In the genomic region with DNA sequence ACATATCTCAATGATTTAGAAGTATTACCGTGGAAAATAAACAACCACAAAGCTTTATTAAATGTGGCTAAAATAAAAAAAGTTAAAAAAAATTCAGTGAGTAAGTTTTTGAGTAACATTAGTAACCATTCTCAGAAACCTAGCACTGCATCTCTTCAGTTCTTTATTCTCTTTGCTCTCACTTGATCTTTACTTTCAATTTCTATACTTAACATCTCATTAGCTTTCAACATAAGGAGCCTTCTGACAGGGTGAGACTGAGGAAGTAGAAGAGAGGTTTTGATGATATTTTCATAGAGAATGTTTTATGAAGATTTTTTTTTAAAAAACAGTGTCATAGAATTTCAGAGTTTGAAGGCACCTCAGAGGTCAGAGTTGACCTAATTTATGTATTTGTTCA, we compare ENCODE assay signal across 20 cellular contexts.
DNase-seq lines count a peak whose midpoint lies in the region; ATAC-seq and TF ChIP-seq lines count a peak whose summit lies in the region.
"Had no signal": no experiment of that assay in that cellular context is flagged by ENCODE, and none has a peak within 500 bp of the region (broad histone marks: within the 10 kb centered on the region; RNA-seq: fewer than 3 reads in every experiment).

No MANE protein-coding gene starts in this region.

- H2AK5ac ChIP-seq in trophoblast cell (ENCODE audit: low read length) = no peak overlapping the region

- no peak overlapping the region for H3K23ac ChIP-seq in trophoblast cell (ENCODE audit: low read length)

- DNase-seq in GM12865 (ENCODE audit: low read depth) (peak; percentile 4), GM20000 (ENCODE audit: low spot score) (peak; percentile 25), fibroblast of peridontal ligament (ENCODE audit: extremely low read depth) (peak; percentile 17), SK-N-DZ (ENCODE audit: low spot score) (no peak), trophoblast cell (no peak), mucosa of descending colon (no peak)
- DNase-seq: activated CD4-positive, alpha-beta T cell treated with anti-CD3 and anti-CD28 coated beads, Interleukin-2, amount 10 ng/mL, durations not matched to agents 24 days and 14 days; brain microvascular endothelial cell; CD4-positive, alpha-beta memory T cell; cortex of kidney; heart left ventricle; left lung; midbrain; NCI-H1417 treated with DMSO at 0.1 percent for 48 hours; NCI-H526 treated with DMSO at 0.1 percent for 48 hours; PC-9; sigmoid colon had no signal

- intact Hi-C loops in mucosa of descending colon (cut with DNase I, micrococcal nuclease) = no loop called here

- no CpG with 5 or more reads among the region's 1 CpG for WGBS in trophoblast cell (ENCODE audit: extremely low coverage, insufficient coverage, insufficient read length)

- no peak for ATAC-seq in mucosa of descending colon
- ATAC-seq: GM23338; heart left ventricle; left lung; stimulated activated effector memory CD8-positive, alpha-beta T cell treated with anti-CD3 and anti-CD28 coated beads, Interleukin-12 subunit alpha, Interleukin-12 subunit beta, amount 100 ng/mL, for 72 hours had no signal

- no peak overlapping the region for H3K18ac ChIP-seq in trophoblast cell (ENCODE audit: low read length)

- H3K14ac ChIP-seq in trophoblast cell (ENCODE audit: low read length) = no peak overlapping the region

- no peak overlapping the region for H2BK12ac ChIP-seq in trophoblast cell (ENCODE audit: low read length)

- H3K9ac ChIP-seq in KMS-11 (no peak overlapping the region), trophoblast cell (ENCODE audit: low read length) (no peak overlapping the region)

- no peak overlapping the region for H4K12ac ChIP-seq in trophoblast cell (ENCODE audit: low read depth, low read length)

- H4K91ac ChIP-seq in trophoblast cell (ENCODE audit: low read depth, low read length) = no peak overlapping the region

- H3K9me3 ChIP-seq in trophoblast cell (ENCODE audit: insufficient read depth, low read depth, low read length) (no peaks in the 10 kb centered on the region), mucosa of descending colon (no peaks in the 10 kb centered on the region)
- H3K9me3 ChIP-seq: heart left ventricle, left lung, sigmoid colon had no signal

- peaks cover 15% of the 10 kb centered on the region for H3K4me1 ChIP-seq in KMS-11 (ENCODE audit: low read depth, poor library complexity, severe bottlenecking)
- H3K4me1 ChIP-seq in trophoblast cell (ENCODE audit: control insufficient read depth in 1 of 2, insufficient read depth in 2 of 2, low read length in 2 of 2) = peaks cover 3% of the 10 kb centered on the region in 2 experiments
- no peaks in the 10 kb centered on the region for H3K4me1 ChIP-seq in mucosa of descending colon (ENCODE audit: low read depth)
- H3K4me1 ChIP-seq: heart left ventricle, left lung, sigmoid colon had no signal

- H3K79me2 ChIP-seq in KMS-11 (ENCODE audit: insufficient read depth, low read depth) (no peaks in the 10 kb centered on the region), trophoblast cell (ENCODE audit: control insufficient read depth, insufficient read depth, low read length, poor library complexity) (no peaks in the 10 kb centered on the region)

- no peak overlapping the region for H4K8ac ChIP-seq in trophoblast cell (ENCODE audit: low read depth, low read length)

- TF ChIP-seq CTCF in GM12865 (IDR thresholded peaks at IDR 0.05; ENCODE audit: insufficient read depth, low read depth, low read length, missing control alignments) (no peak), GM20000 (IDR thresholded peaks at IDR 0.05; ENCODE audit: extremely low read depth, missing control alignments) (no peak), KMS-11 (conservative IDR thresholded peaks at IDR 0.05; ENCODE audit: low read depth, low read length) (no peak), mucosa of descending colon (IDR thresholded peaks at IDR 0.05) (no peak)

- peak overlapping the region; percentile 22; the same call in 1 of the 2 replicates for H3K4me2 ChIP-seq in KMS-11
- H3K4me2 ChIP-seq in trophoblast cell (ENCODE audit: low read length) = no peak overlapping the region
- H3K4me2 ChIP-seq: GM23338, PC-9 had no signal

- no peak overlapping the region for H3K4ac ChIP-seq in trophoblast cell (ENCODE audit: low read depth, low read length)

- H4K20me1 ChIP-seq in KMS-11 (ENCODE audit: insufficient read depth) = no peaks in the 10 kb centered on the region

- no peak overlapping the region for H2AFZ ChIP-seq in KMS-11 (ENCODE audit: low read depth)
- no peak overlapping the region for H2AFZ ChIP-seq in trophoblast cell (ENCODE audit: insufficient read depth, low read length, poor library complexity)
- H2AFZ ChIP-seq: GM23338, PC-9 had no signal

- H3K27ac ChIP-seq in KMS-11 (no peak overlapping the region), trophoblast cell (ENCODE audit: low read depth, low read length) (no peak overlapping the region)
- H3K27ac ChIP-seq: brain microvascular endothelial cell, heart left ventricle, left lung, PC-9, sigmoid colon had no signal

- no peak overlapping the region for H2BK5ac ChIP-seq in trophoblast cell (ENCODE audit: low read depth, low read length, poor library complexity)

- H2BK120ac ChIP-seq in trophoblast cell (ENCODE audit: insufficient read depth, low read length, poor library complexity) = no peak overlapping the region

- H3K79me1 ChIP-seq in trophoblast cell (ENCODE audit: low read length) = no peaks in the 10 kb centered on the region

- H3K36me3 ChIP-seq in KMS-11 (ENCODE audit: insufficient read depth) = no peaks in the 10 kb centered on the region
- no peaks in the 10 kb centered on the region for H3K36me3 ChIP-seq in trophoblast cell (ENCODE audit: control insufficient read depth in 1 of 2, insufficient read depth in 2 of 2, low read length in 2 of 2)
- H3K36me3 ChIP-seq in mucosa of descending colon (ENCODE audit: low read depth) = no peaks in the 10 kb centered on the region
- H3K36me3 ChIP-seq: brain microvascular endothelial cell, heart left ventricle, left lung, sigmoid colon had no signal

- no peaks in the 10 kb centered on the region for H3K27me3 ChIP-seq in KMS-11 (ENCODE audit: insufficient read depth, low read depth)
- no peaks in the 10 kb centered on the region for H3K27me3 ChIP-seq in trophoblast cell (ENCODE audit: insufficient read depth, low read length)
- H3K27me3 ChIP-seq: brain microvascular endothelial cell, heart left ventricle, left lung, sigmoid colon had no signal

- H3K4me3 ChIP-seq in GM12865 (ENCODE audit: low read depth, low read length) = no peak overlapping the region
- H3K4me3 ChIP-seq in KMS-11 (IDR thresholded peaks at IDR 0.05; ENCODE audit: insufficient read depth, low read depth, low read length) = no peak overlapping the region
- H3K4me3 ChIP-seq in trophoblast cell (ENCODE audit: low read depth, low read length) = no peak overlapping the region
- H3K4me3 ChIP-seq in mucosa of descending colon = no peak overlapping the region
- H3K4me3 ChIP-seq: GM23338, heart left ventricle, left lung, PC-9, sigmoid colon had no signal

Comparison
In these comparisons a context has a peak if more than half of its experiments do, and no peak if none do; other contexts are left out.
1. DNase-seq: peak in GM12865 (single experiment), GM20000 (single experiment) and fibroblast of peridontal ligament (single experiment); none in SK-N-DZ (single experiment), trophoblast cell (0 of 2) and mucosa of descending colon (0 of 3).